ENCODE assay signal across 11 cellular contexts in genomic region chr11:22930816-22931594, GRCh38.
A peak's percentile ranks its signal among the peaks of the same experiment; 100 is the strongest.
DNase-seq lines count a peak whose midpoint lies in the region; ATAC-seq and TF ChIP-seq lines count a peak whose summit lies in the region.
"Had no signal": no experiment of that assay in that cellular context is flagged by ENCODE, and none has a peak within 500 bp of the region (broad histone marks: within the 10 kb centered on the region; RNA-seq: fewer than 3 reads in every experiment).

No MANE protein-coding gene starts in this region.

- H3K36me3 ChIP-seq in WERI-Rb-1, result no peaks in the 10 kb centered on the region

- H3K27me3 Mint-ChIP-seq in T-helper 2 cell treated with Interferon-gamma antibody and Interleukin-4, amounts not matched to agents 5 μg/mL and 100 μg/mL, for 36 hours (ENCODE audit: low read depth), result no peaks in the 10 kb centered on the region
- H3K27me3 Mint-ChIP-seq: activated naive CD4-positive, alpha-beta T cell treated with anti-CD3 and anti-CD28 coated beads, Interleukin-2, amount 50 U/mL, for 24 hours had no signal

- no peaks in the 10 kb centered on the region for H3K36me3 Mint-ChIP-seq in T-helper 2 cell treated with Interferon-gamma antibody and Interleukin-4, amounts not matched to agents 5 μg/mL and 100 μg/mL, for 36 hours (ENCODE audit: low read depth)
- H3K36me3 Mint-ChIP-seq: activated naive CD4-positive, alpha-beta T cell treated with anti-CD3 and anti-CD28 coated beads, Interleukin-2, amount 50 U/mL, for 24 hours had no signal

- TF ChIP-seq CTCF in WERI-Rb-1 (IDR thresholded peaks at IDR 0.05; ENCODE audit: low read depth, low read length), result no peak
- no peak for TF ChIP-seq CTCF in omental fat pad (IDR thresholded peaks at IDR 0.05)

- peaks cover 2% of the 10 kb centered on the region for H3K27me3 ChIP-seq in WERI-Rb-1 (ENCODE audit: insufficient read depth, low read depth, severe bottlenecking)

- no peak overlapping the region for H3K27ac ChIP-seq in WERI-Rb-1

- no peaks in the 10 kb centered on the region for H3K9me3 Mint-ChIP-seq in T-helper 2 cell treated with Interferon-gamma antibody and Interleukin-4, amounts not matched to agents 5 μg/mL and 100 μg/mL, for 36 hours
- H3K9me3 Mint-ChIP-seq: activated naive CD4-positive, alpha-beta T cell treated with anti-CD3 and anti-CD28 coated beads, Interleukin-2, amount 50 U/mL, for 24 hours had no signal

- no peak overlapping the region for H3K27ac Mint-ChIP-seq in T-helper 2 cell treated with Interferon-gamma antibody and Interleukin-4, amounts not matched to agents 5 μg/mL and 100 μg/mL, for 36 hours
- H3K27ac Mint-ChIP-seq: activated naive CD4-positive, alpha-beta T cell treated with anti-CD3 and anti-CD28 coated beads, Interleukin-2, amount 50 U/mL, for 24 hours had no signal

- no peaks in the 10 kb centered on the region for H3K4me1 Mint-ChIP-seq in T-helper 2 cell treated with Interferon-gamma antibody and Interleukin-4, amounts not matched to agents 5 μg/mL and 100 μg/mL, for 36 hours (ENCODE audit: low read depth)
- H3K4me1 Mint-ChIP-seq: activated naive CD4-positive, alpha-beta T cell treated with anti-CD3 and anti-CD28 coated beads, Interleukin-2, amount 50 U/mL, for 24 hours had no signal

- H3K4me3 Mint-ChIP-seq in T-helper 2 cell treated with Interferon-gamma antibody and Interleukin-4, amounts not matched to agents 5 μg/mL and 100 μg/mL, for 36 hours, result no peak overlapping the region
- H3K4me3 Mint-ChIP-seq: activated naive CD4-positive, alpha-beta T cell treated with anti-CD3 and anti-CD28 coated beads, Interleukin-2, amount 50 U/mL, for 24 hours had no signal

- DNase-seq in T-helper 2 cell treated with Interferon-gamma antibody and Interleukin-4, amounts not matched to agents 5 μg/mL and 100 μg/mL, for 36 hours (ENCODE audit: low spot score), result no peak
- DNase-seq in WERI-Rb-1, result no peak
- DNase-seq in kidney tubule cell (ENCODE audit: low spot score), result no peak
- DNase-seq in omental fat pad (ENCODE audit: low spot score), result no peak
- DNase-seq: left colon, Right ventricle myocardium superior had no signal

- ATAC-seq in GM18508 (IDR thresholded peaks at IDR 0.05; ENCODE audit: insufficient read depth, unreplicated experiment) (peak; percentile 96), GM19463 (IDR thresholded peaks at IDR 0.05; ENCODE audit: unreplicated experiment) (peak; percentile 98), HG02884 (IDR thresholded peaks at IDR 0.05; ENCODE audit: unreplicated experiment) (peak; percentile 98), HG03565 (IDR thresholded peaks at IDR 0.05; ENCODE audit: unreplicated experiment) (peak; percentile 97), omental fat pad (ENCODE audit: low FRiP score) (no peak)
- ATAC-seq: left colon had no signal

- no peak overlapping the region for H3K4me3 ChIP-seq in WERI-Rb-1 (ENCODE audit: low read depth, low read length)

- no peaks in the 10 kb centered on the region for H3K9me3 ChIP-seq in WERI-Rb-1 (ENCODE audit: severe bottlenecking)
